1 cellular context compared by ENCODE assay signal in genomic region chr2:227932403-227932802, GRCh38.
TF ChIP-seq lines count a peak whose summit lies in the region.

No MANE protein-coding gene starts in this region.

TF ChIP-seq in Ishikawa, 13 proteins besides CTCF, POLR2A, EP300 and RAD21 (continued from another document):
- TF ChIP-seq REST (IDR thresholded peaks at IDR 0.05; ENCODE audit: low read depth): no peak
